8 cellular contexts compared by ENCODE assay signal in genomic region chr6:32609731-32610640, GRCh38. TPM values are rescaled to one million over a fixed set of nuclear protein-coding genes. Genes with fewer than 3 reads are reported as not detected.
A peak's percentile ranks its signal among the peaks of the same experiment; 100 is the strongest.
DNase-seq lines count a peak whose midpoint lies in the region; ATAC-seq and TF ChIP-seq lines count a peak whose summit lies in the region.

No MANE protein-coding gene starts in this region.

- no peaks in the 10 kb centered on the region for H3K79me2 ChIP-seq in fibroblast of lung (ENCODE audit: control insufficient read depth, insufficient read depth, low read length)

- H3K36me3 ChIP-seq in BLaER1, result no peaks in the 10 kb centered on the region
- H3K36me3 ChIP-seq in fibroblast of lung (ENCODE audit: control insufficient read depth, insufficient read depth, low read length), result no peaks in the 10 kb centered on the region
- no peaks in the 10 kb centered on the region for H3K36me3 ChIP-seq in aorta (ENCODE audit: control insufficient read depth in 1 of 2, insufficient read depth in 2 of 2, low read length in 1 of 2)

- ATAC-seq in GM18868 (IDR thresholded peaks at IDR 0.05; ENCODE audit: unreplicated experiment) (peak; percentile 83), HG03045 (IDR thresholded peaks at IDR 0.05; ENCODE audit: unreplicated experiment) (peak; percentile 88), naive B cell (ENCODE audit: low read depth in 2 of 2) (peak; percentile 77 to 78), aorta (ENCODE audit: low FRiP score) (peak; percentile 91)

- peak; percentile 23 for DNase-seq in NCI-H526 treated with DMSO at 0.1 percent for 48 hours (lab: John Stamatoyannopoulos, UW)
- peak; percentile 41 for DNase-seq in activated T-cell treated with anti-CD3 and anti-CD28 coated beads for 24 hours (ENCODE audit: low read depth)
- peak; percentile 81 to 83 for DNase-seq in fibroblast of lung (ENCODE audit: low read depth in 2 of 2)
- DNase-seq in naive B cell, result peak; percentile 89
- DNase-seq in aorta, result no peak

- H3K4me2 ChIP-seq in BLaER1 (peak overlapping the region; percentile 57), fibroblast of lung (ENCODE audit: extremely low read depth, insufficient read depth, low read length) (no peak overlapping the region)

- WGBS in aorta, 2 donors, result 12 to 14% methylated on average over 8 of the region's 8 CpGs

- H4K20me1 ChIP-seq in BLaER1 (no peaks in the 10 kb centered on the region), fibroblast of lung (ENCODE audit: control insufficient read depth, extremely low read depth, insufficient read depth, low read length) (no peaks in the 10 kb centered on the region)

- H3K9ac ChIP-seq in BLaER1 (peak overlapping the region; percentile 41; the same call in 1 of the 2 replicates), fibroblast of lung (ENCODE audit: insufficient read depth, low read length) (no peak overlapping the region)

- TF ChIP-seq CTCF in fibroblast of lung (conservative IDR thresholded peaks at IDR 0.05 in 1 of 2, IDR thresholded peaks at IDR 0.05 in 1 of 2; ENCODE audit: low read depth in 1 of 2, low read length in 2 of 2), result no peak

- no peak overlapping the region for H3K4me3 Mint-ChIP-seq in naive B cell

- H3K4me1 Mint-ChIP-seq in naive B cell, result peaks cover 26 to 49% (median 32%) of the 10 kb centered on the region in 3 donors

- H3K4me1 ChIP-seq in BLaER1 (0 out of 2 replicates have a peak, but pooled peaks cover 3% of the 10 kb centered on the region), fibroblast of lung (ENCODE audit: control insufficient read depth, extremely low read depth, insufficient read depth, low read length) (no peaks in the 10 kb centered on the region), aorta (ENCODE audit: control insufficient read depth in 1 of 2, insufficient read depth in 2 of 2, low read length in 2 of 2) (no peaks in the 10 kb centered on the region)

- intact Hi-C loops in aorta (cut with DNase I), result no loop called here

- no peak overlapping the region for H3K27ac Mint-ChIP-seq in naive B cell

- no peak overlapping the region for H2AFZ ChIP-seq in fibroblast of lung (ENCODE audit: low read length)

- H3K9me3 Mint-ChIP-seq in naive B cell, result peaks cover 0 to 7% (median 2%) of the 10 kb centered on the region in 7 donors

- no peaks in the 10 kb centered on the region for H3K9me3 ChIP-seq in BLaER1
- no peaks in the 10 kb centered on the region for H3K9me3 ChIP-seq in fibroblast of lung (ENCODE audit: control insufficient read depth, insufficient read depth, low read depth, low read length)
- H3K9me3 ChIP-seq in aorta (ENCODE audit: control insufficient read depth, low read length), result no peaks in the 10 kb centered on the region

- H3K27ac ChIP-seq in BLaER1 (peak overlapping the region; percentile 82), fibroblast of lung (ENCODE audit: insufficient read depth, low read length) (no peak overlapping the region), aorta (ENCODE audit: low read depth in 1 of 2, low read length in 2 of 2) (no peak overlapping the region)

- no peaks in the 10 kb centered on the region for H3K27me3 ChIP-seq in BLaER1
- no peaks in the 10 kb centered on the region for H3K27me3 ChIP-seq in fibroblast of lung (ENCODE audit: control insufficient read depth, insufficient read depth, low read length)
- no peaks in the 10 kb centered on the region for H3K27me3 ChIP-seq in aorta (ENCODE audit: control insufficient read depth in 1 of 2, insufficient read depth in 2 of 2, low read length in 1 of 2)

- no peaks in the 10 kb centered on the region for H3K27me3 Mint-ChIP-seq in naive B cell

- H3K36me3 Mint-ChIP-seq in naive B cell, result peaks cover 0 to 7% of the 10 kb centered on the region in 2 donors

- H3K4me3 ChIP-seq in BLaER1 (no peak overlapping the region), fibroblast of lung (replicated peaks in 1 of 4; ENCODE audit: control extremely low read depth in 1 of 4, insufficient read depth in 1 of 4, low read depth in 3 of 4, low read length in 4 of 4) (no peak overlapping the region), aorta (ENCODE audit: low read length in 2 of 2) (no peak overlapping the region)

RNA-seq across cellular contexts. Expression of gene HLA-DRB1, which starts 20.3 kb away (rescaled TPM):
- total RNA-seq in fibroblast of lung, result under 0.01 and 0.26 TPM in 2 replicates
- polyA plus RNA-seq in fibroblast of lung, result 0.06 and 0.42 TPM in 2 replicates
- 0.28 TPM in 1 of 2 replicates, not detected in the other for polyA plus RNA-seq in fibroblast of lung (2012)
- not detected in 2 replicates for polyA minus RNA-seq in fibroblast of lung (ENCODE audit: low replicate concordance)
- 1,000 to 10,000 TPM; 2,451 to 5,170 (median 4,939) TPM for polyA plus RNA-seq in naive B cell (ENCODE audit: low read depth in 6 of 6)
- total RNA-seq in aorta, result 100 to 1,000 TPM; 142 to 157 TPM
- polyA plus RNA-seq in aorta, result 10 to 100 TPM; 18.5 to 85.1 TPM

RNA-seq across cellular contexts. Expression of gene HLA-DQA1, which starts 27.2 kb away (rescaled TPM):
- total RNA-seq in fibroblast of lung, result 0.26 TPM in 1 of 2 replicates, not detected in the other
- polyA plus RNA-seq in fibroblast of lung, result 0.10 TPM in 1 of 2 replicates, not detected in the other
- polyA plus RNA-seq in fibroblast of lung (2012), result not detected in 2 replicates
- not detected in 2 replicates for polyA minus RNA-seq in fibroblast of lung (ENCODE audit: low replicate concordance)
- 1,000 to 10,000 TPM in 2 of 6 donors, 100 to 1,000 TPM in 4; 309 to 1,253 (median 783) TPM for polyA plus RNA-seq in naive B cell (ENCODE audit: low read depth in 6 of 6)
- total RNA-seq in aorta, result 10 to 100 TPM; 27.0 to 46.2 TPM
- polyA plus RNA-seq in aorta, result 10 to 100 TPM in 1 of 2 donors, 1 to 10 TPM in 1; 9.3 to 38.4 TPM

RNA-seq across cellular contexts. Expression of gene HLA-DQB1, which starts 56.5 kb away (rescaled TPM):
- total RNA-seq in fibroblast of lung (not detected in 2 replicates), aorta (10 to 100 TPM; 35.9 to 43.4 TPM)
- polyA plus RNA-seq in fibroblast of lung (not detected in 2 replicates), naive B cell (ENCODE audit: low read depth in 6 of 6) (1,000 to 10,000 TPM in 5 of 6 donors, 100 to 1,000 TPM in 1; 140 to 2,258 (median 1,433) TPM), aorta (10 to 100 TPM; 10.8 to 28.5 TPM)
- polyA plus RNA-seq in fibroblast of lung (2012), result not detected in 2 replicates
- polyA minus RNA-seq in fibroblast of lung (ENCODE audit: low replicate concordance), result not detected in 2 replicates

Comparison
In these comparisons a context has a peak if more than half of its experiments do, and no peak if none do; other contexts are left out.
1. DNase-seq: peak in NCI-H526 treated with DMSO at 0.1 percent for 48 hours (single experiment), activated T-cell treated with anti-CD3 and anti-CD28 coated beads for 24 hours (single experiment), fibroblast of lung (2 of 2) and naive B cell (single experiment); none in aorta (0 of 2).
2. RNA of gene HLA-DRB1, which starts 20.3 kb away (polyA plus RNA-seq): 2,451 to 5,170 TPM in naive B cell; 18.5 to 85.1 TPM in aorta and 0.06 to 0.42 TPM in fibroblast of lung; every median in the first group is over 10 times any median in the second.
3. RNA of gene HLA-DQA1, which starts 27.2 kb away (polyA plus RNA-seq): 309 to 1,253 TPM in naive B cell and 9.3 to 38.4 TPM in aorta; 0.10 TPM in fibroblast of lung; every median in the first group is over 4 times any median in the second.
4. RNA of gene HLA-DQB1, which starts 56.5 kb away (polyA plus RNA-seq): 140 to 2,258 TPM in naive B cell and 10.8 to 28.5 TPM in aorta; not detected in fibroblast of lung; every median in the first group is over 10 times any median in the second.
5. Peak in every context shown above with its lines, with median percentiles within 50 percentile points of each other: ATAC-seq.